12 cellular contexts compared by ENCODE assay signal in genomic region chr2:47558116-47559078, GRCh38. TPM values are rescaled to one million over a fixed set of nuclear protein-coding genes. Genes with fewer than 3 reads are reported as not detected.
A peak's percentile ranks its signal among the peaks of the same experiment; 100 is the strongest.
DNase-seq lines count a peak whose midpoint lies in the region; ATAC-seq lines count a peak whose summit lies in the region.
"Had no signal": no experiment of that assay in that cellular context is flagged by ENCODE, and none has a peak within 500 bp of the region (broad histone marks: within the 10 kb centered on the region; RNA-seq: fewer than 3 reads in every experiment).

No MANE protein-coding gene starts in this region.

- ATAC-seq in HG03442 (IDR thresholded peaks at IDR 0.05; ENCODE audit: unreplicated experiment) = no peak
- no peak for ATAC-seq in GM18870 (IDR thresholded peaks at IDR 0.05; ENCODE audit: unreplicated experiment)
- no peak for ATAC-seq in esophagus mucosa
- ATAC-seq: GM12878 had no signal

- DNase-seq in AG20443 (ENCODE audit: low spot score) = peak; percentile 40
- DNase-seq in HT1080 (ENCODE audit: low read depth) = peak; percentile 36
- DNase-seq in cerebellum (ENCODE audit: low spot score) = peak; percentile 65
- peak; percentile 76 for DNase-seq in mesenteric fat pad (ENCODE audit: low spot score)
- DNase-seq in stimulated activated CD4-positive, alpha-beta T cell treated with anti-CD3 and anti-CD28 coated beads, Interleukin-15, amount 100 ng/mL, for 24 hours = no peak
- DNase-seq: activated CD4-positive, CD25-positive, alpha-beta regulatory T cell; activated naive CD8-positive, alpha-beta T cell treated with anti-CD3 and anti-CD28 coated beads, Interleukin-2, amount 10 ng/mL, durations not matched to agents 7 days and 5 days had no signal

RNA-seq across cellular contexts. Expression of gene KCNK12, which starts 12.4 kb away (rescaled TPM):
- total RNA-seq in HT1080 (2014; rRNA removed; shearing (Covaris generic)) = 0.03 and 0.05 TPM in 2 replicates
- polyA plus RNA-seq in HT1080 (2015; cell fraction: cytosol; rRNA removed) = not detected in 2 replicates
- polyA plus RNA-seq in HT1080 (2015; cell fraction: nucleus; rRNA removed) = not detected in 2 replicates
- total RNA-seq in cerebellum (4.4 TPM), mesenteric fat pad (not detected), esophagus mucosa (not detected)
- total RNA-seq: ureter had no signal
